8 cellular contexts compared by ENCODE assay signal in the genomic region with DNA sequence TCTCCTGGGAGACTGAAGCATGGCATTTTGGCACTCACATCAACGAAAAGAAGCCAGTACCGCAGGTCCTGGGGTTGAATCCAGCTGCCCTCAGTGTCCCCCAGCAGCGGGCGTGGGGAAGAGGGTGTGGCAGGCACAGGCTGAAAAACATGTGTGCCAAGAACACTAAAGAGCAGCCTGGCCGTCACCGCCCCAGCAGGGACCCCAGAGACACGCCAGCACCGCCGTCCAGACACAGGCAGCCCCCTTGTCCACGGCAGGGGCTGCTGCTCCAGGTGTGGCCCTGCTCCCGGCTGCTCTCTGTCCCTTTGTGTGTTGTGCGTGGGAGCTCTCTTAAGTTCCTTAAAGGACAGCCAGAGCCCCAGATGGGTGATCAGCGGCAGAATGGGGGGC. TPM values are rescaled to one million over a fixed set of nuclear protein-coding genes. Genes with fewer than 3 reads are reported as not detected.
DNase-seq lines count a peak whose midpoint lies in the region; ATAC-seq and TF ChIP-seq lines count a peak whose summit lies in the region.

No MANE protein-coding gene starts in this region.

- H3K27ac ChIP-seq in DOHH2 (ENCODE audit: low read depth, low read length), result no peak overlapping the region
- peak overlapping the region; percentile 77 for H3K27ac ChIP-seq in colonic mucosa

- intact Hi-C loops in colonic mucosa (cut with DNase I), result no loop called here

- H3K27me3 ChIP-seq in DOHH2 (ENCODE audit: control insufficient read depth, low read length) (peaks cover 25% of the 10 kb centered on the region), MG63 (no peaks in the 10 kb centered on the region), colonic mucosa (no peaks in the 10 kb centered on the region)

- H3K36me3 ChIP-seq in DOHH2 (ENCODE audit: control insufficient read depth, low read length) (no peaks in the 10 kb centered on the region), MG63 (no peaks in the 10 kb centered on the region), colonic mucosa (no peaks in the 10 kb centered on the region)

- TF ChIP-seq CTCF in DOHH2 (IDR thresholded peaks at IDR 0.05; ENCODE audit: low read depth, low read length, poor library complexity, severe bottlenecking) (no peak), colonic mucosa (IDR thresholded peaks at IDR 0.05) (no peak)

- H3K9ac ChIP-seq in colonic mucosa (ENCODE audit: low read depth in 2 of 2, low read length in 2 of 2), result peak overlapping the region; percentile 92 to 96

- H3F3A ChIP-seq in DOHH2 (ENCODE audit: control insufficient read depth, insufficient read depth), result no peaks in the 10 kb centered on the region

- peak overlapping the region; percentile 71 for H3K4me3 ChIP-seq in DOHH2 (ENCODE audit: low read length)
- H3K4me3 ChIP-seq in MG63, result peak overlapping the region; percentile 73
- H3K4me3 ChIP-seq in colonic mucosa, result peak overlapping the region; percentile 99

- peak; percentile 9 for DNase-seq in MG63
- peak; percentile 66 for DNase-seq in colonic mucosa
- peak; percentile 17 for DNase-seq in mucosa of gallbladder (ENCODE audit: low spot score)
- DNase-seq in activated gamma-delta T cell (lab: John Stamatoyannopoulos, UW), result no peak
- no peak for DNase-seq in NCI-H187 (lab: John Stamatoyannopoulos, UW)

- H3K4me1 ChIP-seq in DOHH2 (ENCODE audit: control insufficient read depth, low read length) (peaks cover 15% of the 10 kb centered on the region), colonic mucosa (peaks cover 12% of the 10 kb centered on the region)

- H3K79me2 ChIP-seq in DOHH2 (ENCODE audit: control insufficient read depth, low read length), result no peaks in the 10 kb centered on the region

- H3K9me3 ChIP-seq in DOHH2 (ENCODE audit: control insufficient read depth, insufficient read depth, low read length) (no peaks in the 10 kb centered on the region), MG63 (no peaks in the 10 kb centered on the region), colonic mucosa (no peaks in the 10 kb centered on the region)

- H4K20me1 ChIP-seq in DOHH2 (ENCODE audit: control insufficient read depth, insufficient read depth, low read depth, low read length), result no peaks in the 10 kb centered on the region

- H3K4me2 ChIP-seq in DOHH2 (ENCODE audit: low read length), result peak overlapping the region; percentile 59

- no peaks in the 10 kb centered on the region for H3K9me2 ChIP-seq in DOHH2 (replicated peaks; ENCODE audit: control insufficient read depth, low read length)

- no peak for ATAC-seq in HG02981 (IDR thresholded peaks at IDR 0.05; ENCODE audit: unreplicated experiment)
- ATAC-seq in HG03039 (IDR thresholded peaks at IDR 0.05; ENCODE audit: unreplicated experiment), result no peak

RNA-seq across cellular contexts. Expression of a gene that starts 0.6 kb away (rescaled TPM):
- total RNA-seq in MG63 (2014; rRNA removed; shearing (Covaris generic); ENCODE audit: low replicate concordance), result 11.2 and 12.6 TPM in 2 replicates
- total RNA-seq in colonic mucosa, result 10 to 100 TPM; 21.8 to 43.6 TPM
- 24.1 TPM for total RNA-seq in mucosa of gallbladder

RNA-seq across cellular contexts. Expression of a gene that starts 37.4 kb away (rescaled TPM):
- 12.8 and 15.8 TPM in 2 replicates for total RNA-seq in MG63 (2014; rRNA removed; shearing (Covaris generic); ENCODE audit: low replicate concordance)
- total RNA-seq in colonic mucosa (10 to 100 TPM; 26.4 to 40.9 TPM), mucosa of gallbladder (21.8 TPM)

Comparison
In these comparisons a context has a peak if more than half of its experiments do, and no peak if none do; other contexts are left out.
1. DNase-seq: peak in MG63 (single experiment), colonic mucosa (single experiment) and mucosa of gallbladder (single experiment); none in activated gamma-delta T cell (single experiment) and NCI-H187 (0 of 2).
2. Peak in every context shown above with its lines, with median percentiles within 50 percentile points of each other: H3K4me3 ChIP-seq.